Comparison of ENCODE assay signal across 1 cellular context in genomic region chr17:31040837-31041236, GRCh38.
TF ChIP-seq lines count a peak whose summit lies in the region.

No MANE protein-coding gene starts in this region.

TF ChIP-seq in HEK293, 187 proteins besides CTCF, POLR2A, EP300 and RAD21 (continued from another document):
- TF ChIP-seq ZNF558 (tag by site-specific recombination; IDR thresholded peaks at IDR 0.05) (peak; percentile 62; the same call in 1 of the 2 replicates), ZNF394 (tag by site-specific recombination; IDR thresholded peaks at IDR 0.05; ENCODE audit: borderline replicate concordance) (peak; percentile 91; the same call in 1 of the 2 replicates), ZNF629 (tag by site-specific recombination; IDR thresholded peaks at IDR 0.05) (0 out of 2 replicates have a peak, but pooled peaks have one; percentile 37), ZNF555 (tag by site-specific recombination; conservative IDR thresholded peaks at IDR 0.05) (peak; percentile 69), ZNF202 (tag by site-specific recombination; IDR thresholded peaks at IDR 0.05; ENCODE audit: borderline replicate concordance) (peak; percentile 47; the same call in 1 of the 2 replicates), ZNF664 (tag by site-specific recombination; IDR thresholded peaks at IDR 0.05) (0 out of 2 replicates have a peak, but pooled peaks have one; percentile 34), ZNF623 (tag by site-specific recombination; IDR thresholded peaks at IDR 0.05) (peak; percentile 61), ZNF140 (tag by site-specific recombination; IDR thresholded peaks at IDR 0.05) (peak; percentile 57; the same call in 1 of the 2 replicates), ZNF560 (tag by site-specific recombination; IDR thresholded peaks at IDR 0.05; ENCODE audit: borderline replicate concordance) (peak; percentile 71), ZNF266 (tag by site-specific recombination; IDR thresholded peaks at IDR 0.05; ENCODE audit: low read depth) (peak; percentile 69; the same call in 1 of the 2 replicates)
TF ChIP-seq in HEK293: peak in this region for 23; not testable (repeated sequence) for 164.
